Comparison of ENCODE assay signal across 8 cellular contexts in genomic region chr17:34146440-34147043, GRCh38.
DNase-seq lines count a peak whose midpoint lies in the region; ATAC-seq, FAIRE-seq and TF ChIP-seq lines count a peak whose summit lies in the region.

No MANE protein-coding gene starts in this region.

- FAIRE-seq in frontal cortex (lab: Jason Lieb, UNC): no peak

- no peak for ATAC-seq in HG03565 (IDR thresholded peaks at IDR 0.05; ENCODE audit: unreplicated experiment)
- ATAC-seq in HG03139 (IDR thresholded peaks at IDR 0.05; ENCODE audit: unreplicated experiment): no peak

- intact Hi-C loops in posterior cingulate gyrus (cut with DNase I): loop anchor here (5.0 kb wide), 1 partner anchor 369 kb away; no protein-coding TSS in a partner anchor

- in situ Hi-C loops in GM13976 (cut with MboI; ENCODE audit: low sequenced_read_pairs, unreplicated experiment): loop anchor here (10.0 kb wide), 1 partner anchor 372 kb away; no protein-coding TSS in a partner anchor

- TF ChIP-seq CTCF in GM13976 (IDR thresholded peaks at IDR 0.05; ENCODE audit: borderline replicate concordance, control extremely low read depth, extremely low read depth, insufficient read depth, missing control alignments) (peak; percentile 75), epithelial cell of esophagus (IDR thresholded peaks at IDR 0.05; ENCODE audit: insufficient read depth, low read depth, low read length, missing control alignments) (peak; percentile 39)

- DNase-seq in GM13976 (ENCODE audit: low spot score) (peak; percentile 51), NCI-H2029 (lab: John Stamatoyannopoulos, UW) (peak; percentile 52), epithelial cell of esophagus (ENCODE audit: low read depth) (peak; percentile 10), posterior cingulate gyrus (peak in 8 of 10 donors; percentile 41 to 89 (median 50)), frontal cortex (ENCODE audit: low spot score in 2 of 2) (no peak)
- DNase-seq in activated CD4-positive, alpha-beta T cell treated with anti-CD3 and anti-CD28 coated beads, Interleukin-2, amount 50 U/mL, for 24 hours (ENCODE audit: low read depth in 1 of 2, low spot score in 1 of 2): peak; percentile 4 to 24

- H3K4me3 ChIP-seq in epithelial cell of esophagus (ENCODE audit: low read length): no peak overlapping the region

Comparison
In these comparisons a context has a peak if more than half of its experiments do, and no peak if none do; other contexts are left out.
1. DNase-seq: peak in GM13976 (single experiment), NCI-H2029 (single experiment), activated CD4-positive, alpha-beta T cell treated with anti-CD3 and anti-CD28 coated beads, Interleukin-2, amount 50 U/mL, for 24 hours (2 of 2), epithelial cell of esophagus (single experiment) and posterior cingulate gyrus (8 of 10); none in frontal cortex (0 of 2).